In the genomic region with DNA sequence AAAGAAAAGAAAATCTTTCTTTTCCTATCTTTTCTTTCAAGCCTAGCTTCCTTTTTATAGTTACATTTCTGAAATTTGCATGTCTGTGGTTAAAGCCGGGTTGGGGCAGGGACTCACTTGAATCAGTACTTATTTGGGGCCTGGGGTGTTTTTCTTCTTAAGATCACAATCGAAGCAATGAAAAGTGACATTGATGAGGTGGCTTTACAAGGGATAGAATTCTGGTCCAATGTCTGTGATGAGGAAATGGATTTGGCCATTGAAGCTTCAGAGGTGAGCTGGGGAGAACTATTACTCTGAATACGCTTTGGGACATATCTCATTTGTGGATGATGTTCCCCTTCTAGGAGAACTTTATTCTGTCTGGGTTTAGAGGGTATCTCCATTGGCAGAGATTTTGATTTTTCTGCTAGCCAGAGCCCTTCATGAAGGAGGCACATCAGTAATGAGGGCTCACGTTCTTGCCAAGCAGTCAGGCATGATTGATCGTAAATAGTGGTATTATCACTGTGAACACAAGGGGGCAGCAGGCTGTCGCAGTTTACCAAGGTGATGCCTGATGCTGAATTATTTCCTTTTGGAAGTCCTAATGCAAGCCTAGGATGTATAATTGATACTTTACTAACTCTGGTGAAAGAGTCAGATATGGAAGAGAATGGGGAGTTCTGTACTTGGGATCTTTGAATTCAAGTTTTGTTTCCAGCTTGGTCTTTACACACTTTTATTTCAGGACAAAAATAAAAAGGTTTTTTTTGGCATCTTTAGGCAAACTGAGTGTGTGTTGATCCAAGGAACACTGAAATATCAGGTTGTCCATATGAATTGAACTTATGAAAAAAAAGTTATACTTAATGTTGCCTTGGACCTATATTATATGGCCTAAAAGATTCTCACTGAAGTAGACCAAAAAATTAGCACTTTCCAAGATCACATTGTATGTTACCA, we compare ENCODE assay signal across 8 cellular contexts. TPM values are rescaled to one million over a fixed set of nuclear protein-coding genes. Genes with fewer than 3 reads are reported as not detected.
DNase-seq lines count a peak whose midpoint lies in the region; ATAC-seq and TF ChIP-seq lines count a peak whose summit lies in the region.

No MANE protein-coding gene starts in this region.

- ATAC-seq in aorta (ENCODE audit: low FRiP score) = peak; percentile 76
- ATAC-seq in HG03378 (IDR thresholded peaks at IDR 0.05; ENCODE audit: unreplicated experiment) = no peak

- intact Hi-C loops in posterior cingulate gyrus (cut with DNase I) = loop anchor here (5.0 kb wide), 2 partner anchors 78 to 128 kb away; no protein-coding TSS in a partner anchor
- intact Hi-C loops in aorta (cut with DNase I) = no loop called here

- no peak overlapping the region for H2AFZ ChIP-seq in Loucy (ENCODE audit: low read length)

- H3K4me3 ChIP-seq in Loucy (ENCODE audit: low read length, poor library complexity, severe bottlenecking) = no peak overlapping the region
- no peak overlapping the region for H3K4me3 ChIP-seq in aorta (ENCODE audit: low read length in 2 of 2)

- peaks cover 11% of the 10 kb centered on the region for H3F3A ChIP-seq in Loucy (ENCODE audit: low read depth)

- H3K4me2 ChIP-seq in Loucy (ENCODE audit: low read depth, low read length, poor library complexity, severe bottlenecking) = no peak overlapping the region

- no peaks in the 10 kb centered on the region for H3K27me3 ChIP-seq in Loucy (ENCODE audit: insufficient read depth, low read length, poor library complexity, severe bottlenecking)
- H3K27me3 ChIP-seq in aorta (ENCODE audit: control insufficient read depth in 1 of 2, insufficient read depth in 2 of 2, low read length in 1 of 2) = no peaks in the 10 kb centered on the region

- H3K27ac ChIP-seq in aorta (ENCODE audit: low read depth in 1 of 2, low read length in 2 of 2) = no peak overlapping the region

- DNase-seq in EL (peak; percentile 66), SHP77 treated with DMSO at 0.1 percent for 48 hours (lab: John Stamatoyannopoulos, UW) (peak; percentile 38), globus pallidus (ENCODE audit: low spot score) (peak; percentile 46), posterior cingulate gyrus (peak in 6 of 10 donors; percentile 25 to 90 (median 58)), aorta (no peak)
- DNase-seq in activated naive CD4-positive, alpha-beta T cell (lab: John Stamatoyannopoulos, UW) = peak in 3 of 4 experiments; percentile 19 to 30 (median 26)

- peak; percentile 84 for TF ChIP-seq CTCF in Loucy (conservative IDR thresholded peaks at IDR 0.05; ENCODE audit: low read length)

- 41 to 43% methylated on average over 6 of the region's 6 CpGs for WGBS in aorta, 2 donors

- H3K36me3 ChIP-seq in Loucy (ENCODE audit: insufficient read depth, low read length) (peaks cover 90% of the 10 kb centered on the region), aorta (ENCODE audit: control insufficient read depth in 1 of 2, insufficient read depth in 2 of 2, low read length in 1 of 2) (peaks cover 11 to 14% of the 10 kb centered on the region in 2 donors)

- H3K9ac ChIP-seq in Loucy (ENCODE audit: low read depth, low read length, poor library complexity, severe bottlenecking) = no peak overlapping the region

- H3K79me2 ChIP-seq in Loucy (ENCODE audit: insufficient read depth, low read length) = peaks cover 43% of the 10 kb centered on the region

- H3K9me2 ChIP-seq in Loucy (replicated peaks; ENCODE audit: low read depth, low read length) = no peaks in the 10 kb centered on the region

- H3K9me3 ChIP-seq in Loucy (ENCODE audit: insufficient read depth, low read depth, low read length) (no peaks in the 10 kb centered on the region), aorta (ENCODE audit: control insufficient read depth, low read length) (no peaks in the 10 kb centered on the region)

- peaks cover 52% of the 10 kb centered on the region for H4K20me1 ChIP-seq in Loucy (ENCODE audit: insufficient read depth, low read length, poor library complexity, severe bottlenecking)

- H3K4me1 ChIP-seq in Loucy (ENCODE audit: insufficient read depth, low read length, poor library complexity, severe bottlenecking) = no peaks in the 10 kb centered on the region
- no peaks in the 10 kb centered on the region for H3K4me1 ChIP-seq in aorta (ENCODE audit: control insufficient read depth in 1 of 2, insufficient read depth in 2 of 2, low read length in 2 of 2)

RNA-seq across cellular contexts. Expression of a gene that starts 14.6 kb away (rescaled TPM):
- total RNA-seq in aorta = 100 to 1,000 TPM; 171 to 202 TPM
- 10 to 100 TPM; 39.4 to 58.9 TPM for polyA plus RNA-seq in aorta

RNA-seq across cellular contexts. Expression of a gene that starts 29.7 kb away (rescaled TPM):
- total RNA-seq in aorta = 10 to 100 TPM; 13.2 to 20.2 TPM
- 10 to 100 TPM in 1 of 2 donors, 1 to 10 TPM in 1; 9.3 to 16.2 TPM for polyA plus RNA-seq in aorta

Comparison
In these comparisons a context has a peak if more than half of its experiments do, and no peak if none do; other contexts are left out.
1. DNase-seq: peak in EL (single experiment), SHP77 treated with DMSO at 0.1 percent for 48 hours (single experiment), activated naive CD4-positive, alpha-beta T cell (3 of 4), globus pallidus (single experiment) and posterior cingulate gyrus (6 of 10); none in aorta (0 of 2).